In the genomic region with DNA sequence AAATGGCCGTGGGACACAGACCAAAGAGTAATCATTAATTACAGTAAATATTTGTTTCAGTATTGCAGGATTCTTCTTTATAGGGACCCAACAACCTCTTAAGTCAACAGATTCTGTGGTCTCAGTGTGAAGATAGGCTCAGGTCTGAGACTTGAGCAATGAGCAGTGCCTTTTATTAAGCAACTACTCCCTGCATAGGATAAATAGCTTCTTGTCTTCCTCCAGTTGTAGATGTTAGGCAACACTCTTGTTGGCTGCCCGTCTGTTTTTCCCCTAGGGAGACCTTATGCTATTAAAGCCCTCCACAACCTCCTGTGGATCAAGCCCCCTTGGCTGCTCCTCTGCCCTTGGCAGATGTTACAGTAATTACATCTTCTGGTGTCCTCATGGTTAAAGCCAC, we compare ENCODE assay signal across 24 cellular contexts. TPM values are rescaled to one million over a fixed set of nuclear protein-coding genes. Genes with fewer than 3 reads are reported as not detected.
A peak's percentile ranks its signal among the peaks of the same experiment; 100 is the strongest.
DNase-seq lines count a peak whose midpoint lies in the region; ATAC-seq and TF ChIP-seq lines count a peak whose summit lies in the region.
"Had no signal": no experiment of that assay in that cellular context is flagged by ENCODE, and none has a peak within 500 bp of the region (broad histone marks: within the 10 kb centered on the region; RNA-seq: fewer than 3 reads in every experiment).

No MANE protein-coding gene starts in this region.

- no peak for TF ChIP-seq POLR2A in NB4 (IDR thresholded peaks at IDR 0.05; ENCODE audit: extremely low read depth, insufficient read length)

- H3K4me1 Mint-ChIP-seq in mesothelial cell of epicardium: peaks cover 51% of the 10 kb centered on the region

- ATAC-seq in HG03469 (IDR thresholded peaks at IDR 0.05; ENCODE audit: unreplicated experiment): no peak
- ATAC-seq in HG03521 (IDR thresholded peaks at IDR 0.05; ENCODE audit: unreplicated experiment): no peak
- ATAC-seq: gastrocnemius medialis; left ventricle myocardium superior; naive thymus-derived CD8-positive, alpha-beta T cell; stimulated activated naive CD8-positive, alpha-beta T cell treated with anti-CD3 and anti-CD28 coated beads, Interleukin-15, Interleukin-2, amounts not matched to agents 100 U/mL and 50 U/mL, for 24 hours had no signal

- H3K9me3 Mint-ChIP-seq in mesothelial cell of epicardium: no peaks in the 10 kb centered on the region
- H3K9me3 Mint-ChIP-seq: activated T-helper 1 cell treated with anti-CD3 and anti-CD28 coated beads, Interleukin-12 subunit alpha, Interleukin-12 subunit beta, Interleukin-2, Interleukin-4 antibody, amounts not matched to agents 30 ng/mL and 10 ng/mL and 1 ng/mL, durations not matched to agents 14 hours and 24 hours and 36 hours; naive thymus-derived CD8-positive, alpha-beta T cell had no signal

- no peaks in the 10 kb centered on the region for H3K36me3 Mint-ChIP-seq in mesothelial cell of epicardium

- in situ Hi-C loops in SK-MEL-5 (cut with HindIII; ENCODE audit: low pct_unique_long_range_greater_than_20kb, low sequenced_read_pairs) (no loop called here), HAP-1 (cut with MboI; ENCODE audit: low sequenced_read_pairs) (loop anchor here (25.0 kb wide), 1 partner anchor 1214 kb away; no protein-coding TSS in a partner anchor)

- DNase-seq in HL-60 (ENCODE audit: low read depth in 1 of 2, low spot score in 1 of 2) (peak; percentile 64 to 66), NB4 (ENCODE audit: low read depth) (peak; percentile 66), SK-MEL-5 (ENCODE audit: low read depth, low spot score) (peak; percentile 8), mesothelial cell of epicardium (ENCODE audit: low spot score in 2 of 2, unreplicated experiment in 2 of 2) (no peak), HAP-1 (ENCODE audit: low spot score in 2 of 2) (no peak)
- DNase-seq: activated naive CD4-positive, alpha-beta T cell treated with anti-CD3 and anti-CD28 coated beads, Interleukin-2, amount 50 U/mL, for 16 hours; anterior cingulate cortex; cortex of kidney; gastrocnemius medialis; hypothalamus; left ventricle myocardium superior; midbrain; naive thymus-derived CD8-positive, alpha-beta T cell; NCI-H187; stimulated activated naive CD8-positive, alpha-beta T cell treated with anti-CD3 and anti-CD28 coated beads, Interleukin-15, Interleukin-2, amounts not matched to agents 100 U/mL and 50 U/mL, for 24 hours; T1000 had no signal

- H3K36me3 ChIP-seq in HAP-1 (replicated peaks): no peaks in the 10 kb centered on the region
- H3K36me3 ChIP-seq: cardiac muscle cell, esophagus muscularis mucosa, gastrocnemius medialis had no signal

- peaks cover 8% of the 10 kb centered on the region; the same call in 1 of the 2 replicates for H3K4me1 ChIP-seq in HAP-1

- peak overlapping the region; percentile 90 for H3K27ac Mint-ChIP-seq in mesothelial cell of epicardium
- H3K27ac Mint-ChIP-seq: activated T-helper 1 cell treated with anti-CD3 and anti-CD28 coated beads, Interleukin-12 subunit alpha, Interleukin-12 subunit beta, Interleukin-2, Interleukin-4 antibody, amounts not matched to agents 30 ng/mL and 10 ng/mL and 1 ng/mL, durations not matched to agents 14 hours and 24 hours and 36 hours had no signal

- no peak overlapping the region for H3K4me3 ChIP-seq in HL-60 (replicated peaks; ENCODE audit: insufficient read depth, low read length)
- H3K4me3 ChIP-seq in NB4 (ENCODE audit: low read depth, low read length): no peak overlapping the region
- no peak overlapping the region for H3K4me3 ChIP-seq in HAP-1
- H3K4me3 ChIP-seq: cardiac muscle cell, esophagus muscularis mucosa, gastrocnemius medialis had no signal

- H3K27me3 Mint-ChIP-seq in mesothelial cell of epicardium (ENCODE audit: low read depth): no peaks in the 10 kb centered on the region

- H3K4me3 Mint-ChIP-seq in mesothelial cell of epicardium: no peak overlapping the region
- H3K4me3 Mint-ChIP-seq: activated T-helper 1 cell treated with anti-CD3 and anti-CD28 coated beads, Interleukin-12 subunit alpha, Interleukin-12 subunit beta, Interleukin-2, Interleukin-4 antibody, amounts not matched to agents 30 ng/mL and 10 ng/mL and 1 ng/mL, durations not matched to agents 14 hours and 24 hours and 36 hours; naive thymus-derived CD8-positive, alpha-beta T cell had no signal

- H3K27me3 ChIP-seq in HL-60 (ENCODE audit: insufficient read depth, poor library complexity, severe bottlenecking) (no peaks in the 10 kb centered on the region), HAP-1 (ENCODE audit: low read depth) (no peaks in the 10 kb centered on the region)
- H3K27me3 ChIP-seq: cardiac muscle cell, gastrocnemius medialis had no signal

- H3K27ac ChIP-seq in HL-60 (replicated peaks): 0 out of 2 replicates have a peak overlapping the region, but pooled peaks have one; percentile 17
- H3K27ac ChIP-seq: C4-2B, cardiac muscle cell, esophagus muscularis mucosa, gastrocnemius medialis, RWPE1 had no signal

- TF ChIP-seq CTCF in HL-60 (IDR thresholded peaks at IDR 0.05; ENCODE audit: insufficient read depth, low read length) (no peak), NB4 (IDR thresholded peaks at IDR 0.05; ENCODE audit: low read depth, low read length) (no peak), mesothelial cell of epicardium (IDR thresholded peaks at IDR 0.05; ENCODE audit: unreplicated experiment) (no peak)

- H3K9me3 ChIP-seq in HAP-1: no peaks in the 10 kb centered on the region
- H3K9me3 ChIP-seq: esophagus muscularis mucosa, gastrocnemius medialis had no signal

RNA-seq across cellular contexts. Expression of gene OMA1, which starts 1.9 kb away (rescaled TPM):
- 45.5 and 51.2 TPM in 2 replicates for total RNA-seq in SK-MEL-5 (2014; rRNA removed; shearing (Covaris generic))
- polyA plus RNA-seq in SK-MEL-5 (2015; cell fraction: cytosol; rRNA removed): 22.2 and 23.5 TPM in 2 replicates
- polyA plus RNA-seq in SK-MEL-5 (2015; cell fraction: nucleus; rRNA removed): 43.5 and 57.7 TPM in 2 replicates
- total RNA-seq in mesothelial cell of epicardium: 17.7 to 26.1 TPM (median 20.0 TPM) in 3 replicates

RNA-seq across cellular contexts. Expression of gene TACSTD2, which starts 28.7 kb away (rescaled TPM):
- not detected in 2 replicates for total RNA-seq in SK-MEL-5 (2014; rRNA removed; shearing (Covaris generic))
- polyA plus RNA-seq in SK-MEL-5 (2015; cell fraction: cytosol; rRNA removed): not detected in 2 replicates
- polyA plus RNA-seq in SK-MEL-5 (2015; cell fraction: nucleus; rRNA removed): not detected in 2 replicates
- 22.7 to 25.3 TPM (median 25.0 TPM) in 3 replicates for total RNA-seq in mesothelial cell of epicardium
- total RNA-seq: activated T-helper 1 cell treated with anti-CD3 and anti-CD28 coated beads, Interleukin-12 subunit alpha, Interleukin-12 subunit beta, Interleukin-2, Interleukin-4 antibody, amounts not matched to agents 30 ng/mL and 10 ng/mL and 1 ng/mL, durations not matched to agents 14 hours and 24 hours and 36 hours; cardiac muscle cell; M059J; naive thymus-derived CD8-positive, alpha-beta T cell had no signal
- polyA plus RNA-seq: naive thymus-derived CD8-positive, alpha-beta T cell had no signal

Comparison
In these comparisons a context has a peak if more than half of its experiments do, and no peak if none do; other contexts are left out.
1. DNase-seq: peak in HL-60 (2 of 2), NB4 (single experiment) and SK-MEL-5 (single experiment); none in mesothelial cell of epicardium (0 of 2) and HAP-1 (0 of 2).
2. RNA of gene TACSTD2, which starts 28.7 kb away (total RNA-seq): 22.7 to 25.3 TPM in mesothelial cell of epicardium; not detected in SK-MEL-5; every median in the first group is over 10 times any median in the second.